ENCODE assay signal across 12 cellular contexts in genomic region chr11:75523811-75524401, GRCh38. TPM values are rescaled to one million over a fixed set of nuclear protein-coding genes. Genes with fewer than 3 reads are reported as not detected.
DNase-seq lines count a peak whose midpoint lies in the region; ATAC-seq, FAIRE-seq and TF ChIP-seq lines count a peak whose summit lies in the region.
"Had no signal": no experiment of that assay in that cellular context is flagged by ENCODE, and none has a peak within 500 bp of the region (broad histone marks: within the 10 kb centered on the region; RNA-seq: fewer than 3 reads in every experiment).

No MANE protein-coding gene starts in this region.

- H3K36me3 Mint-ChIP-seq in CD4-positive, CD25-positive, alpha-beta regulatory T cell, result no peaks in the 10 kb centered on the region

- H3K4me3 Mint-ChIP-seq in CD4-positive, CD25-positive, alpha-beta regulatory T cell, result peak overlapping the region; percentile 92 to 99 (median 94)

- TF ChIP-seq CTCF in GM20000 (IDR thresholded peaks at IDR 0.05; ENCODE audit: extremely low read depth, missing control alignments) (no peak), K562 (IDR thresholded peaks at IDR 0.05 in 2 of 3, conservative IDR thresholded peaks at IDR 0.05 in 1 of 3; ENCODE audit: insufficient read depth in 2 of 3, low read depth in 1 of 3, low read length in 3 of 3) (no peak), neural cell (IDR thresholded peaks at IDR 0.05; ENCODE audit: poor library complexity, severe bottlenecking) (no peak), left lung (IDR thresholded peaks at IDR 0.05) (no peak)

- POLR2A ChIA-PET in K562 (lab: Yijun Ruan, JAX), result interaction anchor here (0.6 to 0.7 kb wide), 2 partner anchors 38 to 96 kb away, joined by 3 to 6 read pairs; partner anchors contain the start of gene SERPINH1

- no peak for DNase-seq in CD4-positive, CD25-positive, alpha-beta regulatory T cell
- peak; percentile 45 for DNase-seq in GM20000 (ENCODE audit: low spot score)
- no peak for DNase-seq in K562 (ENCODE audit: extremely low read depth in 1 of 4, low spot score in 3 of 4)
- no peak for DNase-seq in left lung
- no peak for DNase-seq in right cardiac atrium
- DNase-seq: NCI-H2171, RPMI8226 had no signal

- H3K4me3 ChIP-seq in CD4-positive, CD25-positive, alpha-beta regulatory T cell (ENCODE audit: low read depth, low read length), result peak overlapping the region; percentile 76
- H3K4me3 ChIP-seq in K562 (no peak overlapping the region), neural cell (ENCODE audit: low read length) (peak overlapping the region; percentile 100), left lung (no peak overlapping the region), right cardiac atrium (ENCODE audit: low read length) (no peak overlapping the region)

- H3K27ac ChIP-seq in CD4-positive, CD25-positive, alpha-beta regulatory T cell (ENCODE audit: insufficient read depth, low read length, poor library complexity, severe bottlenecking), result peak overlapping the region; percentile 34
- H3K27ac ChIP-seq in K562 (ENCODE audit: extremely low read depth, low read depth, low read length), result no peak overlapping the region
- no peak overlapping the region for H3K27ac ChIP-seq in neural cell (ENCODE audit: low read length)
- H3K27ac ChIP-seq in left lung, result no peak overlapping the region
- no peak overlapping the region for H3K27ac ChIP-seq in right cardiac atrium (ENCODE audit: low read length)

- H3K36me3 ChIP-seq in CD4-positive, CD25-positive, alpha-beta regulatory T cell (ENCODE audit: control insufficient read depth, insufficient read depth, low read length), result no peaks in the 10 kb centered on the region
- H3K36me3 ChIP-seq in K562 (ENCODE audit: control insufficient read depth, insufficient read depth, low read length) (no peaks in the 10 kb centered on the region), neural cell (ENCODE audit: insufficient read depth, low read length) (no peaks in the 10 kb centered on the region), left lung (no peaks in the 10 kb centered on the region)

- ATAC-seq in CD4-positive, CD25-positive, alpha-beta regulatory T cell (ENCODE audit: low read depth in 2 of 2), result no peak
- ATAC-seq in K562 (no peak), GM18505 (IDR thresholded peaks at IDR 0.05; ENCODE audit: unreplicated experiment) (no peak), GM21423 (IDR thresholded peaks at IDR 0.05; ENCODE audit: unreplicated experiment) (no peak), left lung (no peak), right cardiac atrium (no peak)

- H3K27ac Mint-ChIP-seq in CD4-positive, CD25-positive, alpha-beta regulatory T cell, result peak overlapping the region; percentile 80 to 85 (median 80)

- TF ChIP-seq RAD21 in K562 (CRISPR knock-in tag; conservative IDR thresholded peaks at IDR 0.05 in 1 of 2, IDR thresholded peaks at IDR 0.05 in 1 of 2), result no peak
- TF ChIP-seq RAD21 in neural cell (conservative IDR thresholded peaks at IDR 0.05), result no peak

- H3K9me3 ChIP-seq in CD4-positive, CD25-positive, alpha-beta regulatory T cell (ENCODE audit: control insufficient read depth in 2 of 2, low read length in 2 of 2), result no peaks in the 10 kb centered on the region
- H3K9me3 ChIP-seq in K562 (replicated peaks; ENCODE audit: control insufficient read depth, insufficient read depth, low read depth, low read length), result no peaks in the 10 kb centered on the region
- no peaks in the 10 kb centered on the region for H3K9me3 ChIP-seq in neural cell (ENCODE audit: low read length)
- no peaks in the 10 kb centered on the region for H3K9me3 ChIP-seq in left lung
- H3K9me3 ChIP-seq in right cardiac atrium (ENCODE audit: control insufficient read depth, low read length), result no peaks in the 10 kb centered on the region

- CTCF ChIA-PET in K562 (lab: Yijun Ruan, JAX; ENCODE audit: low intra/inter-chr PET ratio), result no interaction called here

- H3K4me1 Mint-ChIP-seq in CD4-positive, CD25-positive, alpha-beta regulatory T cell, result peaks cover 11 to 63% (median 37%) of the 10 kb centered on the region in 4 donors

- in situ Hi-C loops in K562 (cut with MboI), result no loop called here

- H3K4me2 ChIP-seq in K562 (ENCODE audit: insufficient read depth, low read length) (peak overlapping the region; percentile 95), neural cell (ENCODE audit: low read length) (peak overlapping the region; percentile 96)

- H3K9me2 ChIP-seq in neural cell (ENCODE audit: insufficient read depth, low read length), result no peaks in the 10 kb centered on the region

- peaks cover 39% of the 10 kb centered on the region for H3K4me1 ChIP-seq in CD4-positive, CD25-positive, alpha-beta regulatory T cell (ENCODE audit: control insufficient read depth, insufficient read depth, low read length, poor library complexity, severe bottlenecking)
- peaks cover 10 to 37% of the 10 kb centered on the region in 2 experiments; a peak in 4 of 5 replicates for H3K4me1 ChIP-seq in K562 (replicated peaks in 1 of 2; ENCODE audit: control insufficient read depth in 2 of 2, insufficient read depth in 2 of 2, low read length in 2 of 2)
- H3K4me1 ChIP-seq in left lung, result peaks cover 11 to 24% of the 10 kb centered on the region in 2 donors
- H3K4me1 ChIP-seq in right cardiac atrium (ENCODE audit: control insufficient read depth, insufficient read depth, low read length), result no peaks in the 10 kb centered on the region

- no peaks in the 10 kb centered on the region for H3K27me3 ChIP-seq in CD4-positive, CD25-positive, alpha-beta regulatory T cell (ENCODE audit: control insufficient read depth, insufficient read depth, low read length)
- no peaks in the 10 kb centered on the region for H3K27me3 ChIP-seq in K562 (ENCODE audit: control insufficient read depth in 2 of 2, insufficient read depth in 2 of 2, low read length in 2 of 2)
- no peaks in the 10 kb centered on the region for H3K27me3 ChIP-seq in neural cell (ENCODE audit: insufficient read depth, low read depth, low read length)
- peaks cover 0 to 30% of the 10 kb centered on the region in 2 donors for H3K27me3 ChIP-seq in left lung
- H3K27me3 ChIP-seq in right cardiac atrium (ENCODE audit: control insufficient read depth, insufficient read depth), result no peaks in the 10 kb centered on the region

- peaks cover 0 to 2% (median 0%) of the 10 kb centered on the region in 7 donors for H3K9me3 Mint-ChIP-seq in CD4-positive, CD25-positive, alpha-beta regulatory T cell

- no peaks in the 10 kb centered on the region for H3F3A ChIP-seq in neural cell (ENCODE audit: insufficient read depth, low read length, poor library complexity, severe bottlenecking)

- TF ChIP-seq EP300 in K562 (IDR thresholded peaks at IDR 0.05; ENCODE audit: low read length), result no peak
- no peak for TF ChIP-seq EP300 in neural cell (conservative IDR thresholded peaks at IDR 0.05; ENCODE audit: poor library complexity, severe bottlenecking)

- H3K27me3 Mint-ChIP-seq in CD4-positive, CD25-positive, alpha-beta regulatory T cell, result no peaks in the 10 kb centered on the region

- intact Hi-C loops in K562 (cut with micrococcal nuclease) (no loop called here), left lung (cut with DNase I) (no loop called here), right cardiac atrium (cut with DNase I) (loop anchor here in 1 of 4 donors (10.0 kb wide), 1 partner anchor 239 kb away; no protein-coding TSS in a partner anchor)

- peaks cover 7% of the 10 kb centered on the region; the same call in 1 of the 2 replicates for H4K20me1 ChIP-seq in K562 (replicated peaks; ENCODE audit: control insufficient read depth, insufficient read depth, low read length)
- H4K20me1 ChIP-seq in neural cell (ENCODE audit: insufficient read depth), result no peaks in the 10 kb centered on the region

- 58% methylated on average over 6 of the region's 6 CpGs for WGBS in K562 (ENCODE audit: insufficient coverage, low coverage, missing lambda C conversion rate)
- 69% methylated on average over 6 of the region's 6 CpGs for WGBS in right cardiac atrium

- H3K79me2 ChIP-seq in K562 (ENCODE audit: control insufficient read depth, insufficient read depth, low read length), result peaks cover 10% of the 10 kb centered on the region; the same call in 1 of the 3 replicates
- H3K79me2 ChIP-seq in neural cell (replicated peaks; ENCODE audit: insufficient read depth, low read length), result peaks cover 18% of the 10 kb centered on the region

- no TSS peak for BruUV-seq in K562 (replicated peaks; lab: Mats Ljungman, UMichigan)

- H3K9ac ChIP-seq in K562 (ENCODE audit: insufficient read depth in 1 of 2, low read depth in 2 of 2, low read length in 2 of 2), result peak overlapping the region in 1 of 2 experiments; percentile 39; a peak in 1 of 4 replicates
- H3K9ac ChIP-seq in neural cell (ENCODE audit: low read length), result peak overlapping the region; percentile 91

- H2AFZ ChIP-seq in K562 (ENCODE audit: low read depth, low read length) (no peak overlapping the region), neural cell (ENCODE audit: low read depth, low read length) (no peak overlapping the region)

- no peak for TF ChIP-seq POLR2A in K562 (conservative IDR thresholded peaks at IDR 0.05)
- no peak for TF ChIP-seq POLR2A in GM18505 (IDR thresholded peaks at IDR 0.05; ENCODE audit: borderline replicate concordance, extremely low read depth, insufficient read depth, insufficient read length)

- H3K9me1 ChIP-seq in K562 (ENCODE audit: control insufficient read depth, insufficient read depth, low read length), result no peaks in the 10 kb centered on the region

- FAIRE-seq in K562 (lab: Jason Lieb, UNC), result no peak
- FAIRE-seq: D721Med, keratinocyte had no signal

RNA-seq across cellular contexts. Expression of gene GDPD5, which starts 1.8 kb away (rescaled TPM):
- 170 TPM for total RNA-seq in CD4-positive, CD25-positive, alpha-beta regulatory T cell
- polyA plus RNA-seq in CD4-positive, CD25-positive, alpha-beta regulatory T cell, result 10 to 100 TPM in 3 of 4 donors, 1 to 10 TPM in 1; 8.0 to 23.4 (median 15.9) TPM
- 57.8 and 141 TPM in 2 replicates for total RNA-seq in K562 (2011; cell fraction: chromatin; rRNA removed; ENCODE audit: low replicate concordance)
- 58.7 and 66.9 TPM in 2 replicates for total RNA-seq in K562 (2011; cell fraction: nucleolus; rRNA removed)
- total RNA-seq in K562 (2011; cell fraction: nucleoplasm; rRNA removed), result 57.6 and 71.8 TPM in 2 replicates
- total RNA-seq in K562 (2014; rRNA removed), result 9.8 and 14.2 TPM in 2 replicates
- 2.8 and 2.9 TPM in 2 replicates for total RNA-seq in K562 (2014; rRNA removed; fragmentation: Illumina TruSeq; extraction: Trizol)
- total RNA-seq in K562 (2015; rRNA removed; fragmentation: Illumina TruSeq; extraction: Trizol), result 6.1 and 6.5 TPM in 2 replicates
- total RNA-seq in K562 (2021), result 19.0 and 27.3 TPM in 2 replicates
- polyA plus RNA-seq in K562 (2011; rRNA removed), result 8.0 and 11.8 TPM in 2 replicates
- polyA plus RNA-seq in K562 (2011; cell fraction: cytosol; rRNA removed), result 7.2 and 13.1 TPM in 2 replicates
- 47.6 and 80.4 TPM in 2 replicates for polyA plus RNA-seq in K562 (2011; cell fraction: nucleus; rRNA removed)
- 11.7 and 25.1 TPM in 2 replicates for polyA plus RNA-seq in K562 (2012)
- polyA plus RNA-seq in K562 (2014; fragmentation: Illumina TruSeq; extraction: Trizol), result 8.7 and 11.9 TPM in 2 replicates
- polyA plus RNA-seq in K562 (2014; fragmentation: Nextera tagmentation; extraction: Ambion mirVana), result under 1 TPM; 0.32 to 0.41 TPM
- 17.0 and 20.4 TPM in 2 replicates for polyA plus RNA-seq in K562 (2014; rRNA removed)
- 4.6 and 5.0 TPM in 2 replicates for polyA minus RNA-seq in K562 (2011; rRNA and poly(A)+ RNA removed)
- 7.2 and 15.1 TPM in 2 replicates for polyA minus RNA-seq in K562 (2011; cell fraction: cytosol; rRNA and poly(A)+ RNA removed)
- 18.5 and 19.8 TPM in 2 replicates for polyA minus RNA-seq in K562 (2011; cell fraction: nucleus; rRNA and poly(A)+ RNA removed)
- 19.2 and 32.3 TPM in 2 replicates for polyA plus RNA-seq in neural cell
- 36.0 and 45.5 TPM in 2 replicates for polyA minus RNA-seq in neural cell
- 10 to 100 TPM; 10.5 to 15.5 TPM for total RNA-seq in left lung
- total RNA-seq in right cardiac atrium, result 1 to 10 TPM; 5.3 to 8.2 (median 6.8) TPM
- 8.5 TPM for polyA plus RNA-seq in right cardiac atrium

RNA-seq across cellular contexts. Expression of gene SERPINH1, which starts 38.1 kb away (rescaled TPM):
- total RNA-seq in CD4-positive, CD25-positive, alpha-beta regulatory T cell, result 3.4 TPM
- 1 to 10 TPM; 1.2 to 4.5 (median 3.3) TPM for polyA plus RNA-seq in CD4-positive, CD25-positive, alpha-beta regulatory T cell
- 53.1 and 136 TPM in 2 replicates for total RNA-seq in K562 (2011; cell fraction: chromatin; rRNA removed; ENCODE audit: low replicate concordance)
- 186 and 237 TPM in 2 replicates for total RNA-seq in K562 (2011; cell fraction: nucleolus; rRNA removed)
- total RNA-seq in K562 (2011; cell fraction: nucleoplasm; rRNA removed), result 128 and 144 TPM in 2 replicates
- total RNA-seq in K562 (2014; rRNA removed) (67.9 and 85.8 TPM in 2 replicates), K562 (2014; rRNA removed; fragmentation: Illumina TruSeq; extraction: Trizol) (30.3 and 44.1 TPM in 2 replicates), K562 (2015; rRNA removed; fragmentation: Illumina TruSeq; extraction: Trizol) (78.5 and 87.1 TPM in 2 replicates), K562 (2021) (106 and 115 TPM in 2 replicates), left lung (100 to 1,000 TPM; 358 to 516 TPM), right cardiac atrium (100 to 1,000 TPM in 1 of 4 donors, 10 to 100 TPM in 3; 50.5 to 109 (median 72.7) TPM)
- polyA plus RNA-seq in K562 (2011; rRNA removed) (45.5 and 123 TPM in 2 replicates), K562 (2014; fragmentation: Illumina TruSeq; extraction: Trizol) (95.0 and 102 TPM in 2 replicates), K562 (2014; fragmentation: Nextera tagmentation; extraction: Ambion mirVana) (1 to 10 TPM; 2.8 to 6.8 TPM), K562 (2014; rRNA removed) (67.8 and 77.9 TPM in 2 replicates), neural cell (16.1 and 17.0 TPM in 2 replicates), right cardiac atrium (53.2 TPM)
- 84.3 and 156 TPM in 2 replicates for polyA plus RNA-seq in K562 (2011; cell fraction: cytosol; rRNA removed)
- 79.5 and 81.7 TPM in 2 replicates for polyA plus RNA-seq in K562 (2011; cell fraction: nucleus; rRNA removed)
- polyA plus RNA-seq in K562 (2012), result 148 and 286 TPM in 2 replicates
- polyA minus RNA-seq in K562 (2011; rRNA and poly(A)+ RNA removed), result 24.5 and 38.2 TPM in 2 replicates
- polyA minus RNA-seq in K562 (2011; cell fraction: cytosol; rRNA and poly(A)+ RNA removed), result 53.3 and 105 TPM in 2 replicates
- polyA minus RNA-seq in K562 (2011; cell fraction: nucleus; rRNA and poly(A)+ RNA removed), result 27.3 and 51.1 TPM in 2 replicates
- polyA minus RNA-seq in neural cell, result 4.9 TPM in 2 replicates

Comparison
In these comparisons a context has a peak if more than half of its experiments do, and no peak if none do; other contexts are left out.
1. H3K4me3 ChIP-seq: peak in CD4-positive, CD25-positive, alpha-beta regulatory T cell (single experiment) and neural cell (single experiment); none in K562 (single experiment), left lung (0 of 2) and right cardiac atrium (single experiment).